ENCODE assay signal across 8 cellular contexts in genomic region chr1:50967416-50968020, GRCh38. TPM values are rescaled to one million over a fixed set of nuclear protein-coding genes. Genes with fewer than 3 reads are reported as not detected.
A peak's percentile ranks its signal among the peaks of the same experiment; 100 is the strongest.
DNase-seq lines count a peak whose midpoint lies in the region; ATAC-seq and TF ChIP-seq lines count a peak whose summit lies in the region.

No MANE protein-coding gene starts in this region.

- H3K27me3 ChIP-seq in ACC112 (ENCODE audit: insufficient read depth, low read length) (no peaks in the 10 kb centered on the region), GM06990 (replicated peaks; ENCODE audit: control insufficient read depth, insufficient read depth, low read length) (no peaks in the 10 kb centered on the region), trophoblast cell (ENCODE audit: insufficient read depth, low read length) (peaks cover 9% of the 10 kb centered on the region)

- no peak overlapping the region for H3K23ac ChIP-seq in trophoblast cell (ENCODE audit: low read length)

- no peak overlapping the region for H4K12ac ChIP-seq in trophoblast cell (ENCODE audit: low read depth, low read length)

- H3K9ac ChIP-seq in trophoblast cell (ENCODE audit: low read length) = no peak overlapping the region

- H3K4ac ChIP-seq in trophoblast cell (ENCODE audit: low read depth, low read length) = no peak overlapping the region

- H2AK5ac ChIP-seq in trophoblast cell (ENCODE audit: low read length) = no peak overlapping the region

- H3K4me3 ChIP-seq in ACC112 (ENCODE audit: low read depth, low read length) = peak overlapping the region; percentile 88
- peak overlapping the region; percentile 87 for H3K4me3 ChIP-seq in GM06990 (replicated peaks; ENCODE audit: low read depth, low read length)
- peak overlapping the region; percentile 85 for H3K4me3 ChIP-seq in epithelial cell of proximal tubule (ENCODE audit: low read depth, low read length)
- H3K4me3 ChIP-seq in trophoblast cell (ENCODE audit: low read depth, low read length) = no peak overlapping the region

- H2AFZ ChIP-seq in ACC112 (ENCODE audit: low read length, unreplicated experiment) (peak overlapping the region; percentile 78), trophoblast cell (ENCODE audit: insufficient read depth, low read length, poor library complexity) (no peak overlapping the region)

- peaks cover 4% of the 10 kb centered on the region for H3K79me1 ChIP-seq in trophoblast cell (ENCODE audit: low read length)

- H3K14ac ChIP-seq in trophoblast cell (ENCODE audit: low read length) = no peak overlapping the region

- no CpG with 5 or more reads among the region's 8 CpGs for WGBS in trophoblast cell (ENCODE audit: extremely low coverage, insufficient coverage, insufficient read length)

- no peak for ATAC-seq in GM21423 (IDR thresholded peaks at IDR 0.05; ENCODE audit: unreplicated experiment)
- ATAC-seq in HG03565 (IDR thresholded peaks at IDR 0.05; ENCODE audit: unreplicated experiment) = no peak

- H3K36me3 ChIP-seq in ACC112 (ENCODE audit: insufficient read depth, low read length) (no peaks in the 10 kb centered on the region), GM06990 (ENCODE audit: control insufficient read depth, insufficient read depth, low read length) (no peaks in the 10 kb centered on the region), trophoblast cell (ENCODE audit: control insufficient read depth in 1 of 2, insufficient read depth in 2 of 2, low read length in 2 of 2) (no peaks in the 10 kb centered on the region)

- H3K18ac ChIP-seq in trophoblast cell (ENCODE audit: low read length) = no peak overlapping the region

- H3K27ac ChIP-seq in ACC112 (ENCODE audit: low read depth, low read length) = peak overlapping the region; percentile 92
- H3K27ac ChIP-seq in trophoblast cell (ENCODE audit: low read depth, low read length) = no peak overlapping the region

- H2BK120ac ChIP-seq in trophoblast cell (ENCODE audit: insufficient read depth, low read length, poor library complexity) = no peak overlapping the region

- H3K4me2 ChIP-seq in trophoblast cell (ENCODE audit: low read length) = peak overlapping the region; percentile 91

- H3K4me1 ChIP-seq in ACC112 (ENCODE audit: control insufficient read depth, insufficient read depth, low read length, unreplicated experiment) = peaks cover 5% of the 10 kb centered on the region
- peaks cover 6 to 10% of the 10 kb centered on the region in 2 experiments for H3K4me1 ChIP-seq in trophoblast cell (ENCODE audit: control insufficient read depth in 1 of 2, insufficient read depth in 2 of 2, low read length in 2 of 2)

- H2BK12ac ChIP-seq in trophoblast cell (ENCODE audit: low read length) = no peak overlapping the region

- H4K8ac ChIP-seq in trophoblast cell (ENCODE audit: low read depth, low read length) = no peak overlapping the region

- H2BK5ac ChIP-seq in trophoblast cell (ENCODE audit: low read depth, low read length, poor library complexity) = no peak overlapping the region

- no peaks in the 10 kb centered on the region for H3K9me3 ChIP-seq in trophoblast cell (ENCODE audit: insufficient read depth, low read depth, low read length)

- peaks cover 37% of the 10 kb centered on the region for H3K79me2 ChIP-seq in ACC112 (ENCODE audit: control insufficient read depth, insufficient read depth, low read length, unreplicated experiment)
- H3K79me2 ChIP-seq in trophoblast cell (ENCODE audit: control insufficient read depth, insufficient read depth, low read length, poor library complexity) = no peaks in the 10 kb centered on the region

- DNase-seq in GM06990 (ENCODE audit: extremely low read depth, insufficient read length) (peak; percentile 26), RKO (ENCODE audit: low spot score) (peak; percentile 47), epithelial cell of proximal tubule (ENCODE audit: low read depth) (no peak), trophoblast cell (no peak), NCI-H774 (lab: John Stamatoyannopoulos, UW) (no peak)

- no peak for TF ChIP-seq CTCF in GM06990 (IDR thresholded peaks at IDR 0.05; ENCODE audit: insufficient read depth, low read length, poor library complexity, severe bottlenecking)
- TF ChIP-seq CTCF in epithelial cell of proximal tubule (conservative IDR thresholded peaks at IDR 0.05; ENCODE audit: low read depth, low read length) = no peak

- H4K91ac ChIP-seq in trophoblast cell (ENCODE audit: low read depth, low read length) = no peak overlapping the region

RNA-seq across cellular contexts. Expression of gene CDKN2C, which starts 2.5 kb away (rescaled TPM):
- total RNA-seq in epithelial cell of proximal tubule = 2.8 and 3.0 TPM in 2 replicates
- 1.00 and 1.1 TPM in 2 replicates for polyA plus RNA-seq in trophoblast cell (2013)

RNA-seq across cellular contexts. Expression of gene FAF1, which starts 7.5 kb away (rescaled TPM):
- total RNA-seq in epithelial cell of proximal tubule = 52.2 and 54.1 TPM in 2 replicates
- 23.3 and 23.5 TPM in 2 replicates for polyA plus RNA-seq in trophoblast cell (2013)

Comparison
In these comparisons a context has a peak if more than half of its experiments do, and no peak if none do; other contexts are left out.
1. DNase-seq: peak in GM06990 (single experiment) and RKO (single experiment); none in epithelial cell of proximal tubule (single experiment), trophoblast cell (0 of 2) and NCI-H774 (single experiment).